Comparison of ENCODE assay signal across 16 cellular contexts in the genomic region with DNA sequence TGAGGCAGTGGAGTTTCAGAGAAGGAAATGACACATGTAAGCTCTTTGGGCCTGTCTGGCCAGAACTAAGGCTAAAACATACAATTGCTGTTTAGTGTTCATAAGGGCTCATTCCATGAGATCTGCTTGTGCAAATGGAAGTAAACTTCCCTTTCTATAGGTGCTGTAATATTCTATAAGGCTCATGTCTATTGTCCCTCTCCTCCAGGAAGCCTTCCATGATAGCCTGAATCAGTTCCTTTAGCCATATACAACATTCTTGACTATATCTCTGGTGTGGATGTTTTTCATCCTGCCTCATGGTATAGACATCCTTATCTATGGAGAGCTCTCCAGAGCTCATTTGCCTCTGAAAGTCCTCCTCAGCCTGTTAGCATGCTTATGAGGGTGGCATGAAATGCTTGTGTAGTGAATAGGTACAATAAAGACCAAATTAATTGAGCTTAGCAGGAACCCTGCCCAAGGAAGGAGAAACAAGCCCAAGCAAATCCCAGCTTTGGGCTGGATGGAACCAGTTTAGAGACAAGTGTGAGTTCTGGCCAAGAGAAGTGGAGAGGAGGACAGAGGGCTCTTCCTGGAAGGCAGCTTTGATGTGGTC. TPM values are rescaled to one million over a fixed set of nuclear protein-coding genes. Genes with fewer than 3 reads are reported as not detected.
DNase-seq lines count a peak whose midpoint lies in the region; ATAC-seq and TF ChIP-seq lines count a peak whose summit lies in the region.
"Had no signal": no experiment of that assay in that cellular context is flagged by ENCODE, and none has a peak within 500 bp of the region (broad histone marks: within the 10 kb centered on the region; RNA-seq: fewer than 3 reads in every experiment).

No MANE protein-coding gene starts in this region.

- H3K79me2 ChIP-seq in Karpas-422 (ENCODE audit: low read length) = peaks cover 19% of the 10 kb centered on the region
- peaks cover 21% of the 10 kb centered on the region for H3K79me2 ChIP-seq in mammary epithelial cell (ENCODE audit: insufficient read depth, low read length)

- H3K9ac ChIP-seq in Karpas-422 (ENCODE audit: low read length) = no peak overlapping the region
- no peak overlapping the region for H3K9ac ChIP-seq in mammary epithelial cell (ENCODE audit: insufficient read depth, low read length)

- TSS peak; percentile 23 for BruUV-seq in mammary epithelial cell (replicated peaks; lab: Mats Ljungman, UMichigan)

- H3K4me1 ChIP-seq in Karpas-422 (ENCODE audit: low read length) = peaks cover 35% of the 10 kb centered on the region
- H3K4me1 ChIP-seq in mammary epithelial cell (ENCODE audit: insufficient read depth, low read length) = peaks cover 46% of the 10 kb centered on the region

- TF ChIP-seq CTCF in mammary epithelial cell (conservative IDR thresholded peaks at IDR 0.05 in 1 of 2, IDR thresholded peaks at IDR 0.05 in 1 of 2; ENCODE audit: extremely low read depth in 1 of 2, insufficient read depth in 1 of 2, low read depth in 1 of 2, low read length in 2 of 2) = no peak
- TF ChIP-seq CTCF in natural killer cell (IDR thresholded peaks at IDR 0.05) = no peak

- H3K4me1 Mint-ChIP-seq in natural killer cell = peaks cover 19 to 21% of the 10 kb centered on the region in 2 donors

- ATAC-seq in natural killer cell = no peak
- no peak for ATAC-seq in HG02840 (IDR thresholded peaks at IDR 0.05; ENCODE audit: low FRiP score, unreplicated experiment)
- ATAC-seq: activated CD4-positive, alpha-beta T cell treated with anti-CD3 and anti-CD28 coated beads for 36 hours; lower lobe of right lung; SK-N-SH treated with all-trans-retinoic acid at 6 μM for 48 hours had no signal

- H3K4me2 ChIP-seq in Karpas-422 (ENCODE audit: low read depth, low read length, poor library complexity, severe bottlenecking) = peak overlapping the region; percentile 83
- H3K4me2 ChIP-seq in mammary epithelial cell (ENCODE audit: insufficient read depth, low read depth, low read length) = peak overlapping the region; percentile 86

- H2AFZ ChIP-seq in Karpas-422 (ENCODE audit: low read length) (no peak overlapping the region), mammary epithelial cell (ENCODE audit: low read depth, low read length) (peak overlapping the region; percentile 83)

- H3K36me3 ChIP-seq in Karpas-422 (ENCODE audit: insufficient read depth, low read length) (no peaks in the 10 kb centered on the region), mammary epithelial cell (ENCODE audit: insufficient read depth, low read length) (no peaks in the 10 kb centered on the region)
- H3K36me3 ChIP-seq: lower lobe of right lung, upper lobe of left lung had no signal

- no peaks in the 10 kb centered on the region for H3K9me2 ChIP-seq in Karpas-422 (replicated peaks; ENCODE audit: insufficient read depth, low read length)

- H3K4me3 Mint-ChIP-seq in natural killer cell = peak overlapping the region; percentile 93

- peak; percentile 55 for DNase-seq in DMS53 (lab: John Stamatoyannopoulos, UW)
- no peak for DNase-seq in DMS53 treated with DMSO at 0.1 percent for 48 hours (lab: John Stamatoyannopoulos, UW; ENCODE audit: unreplicated experiment)
- no peak for DNase-seq in Karpas-422
- DNase-seq in mammary epithelial cell = peak; percentile 75
- no peak for DNase-seq in natural killer cell
- no peak for DNase-seq in GM19240 (ENCODE audit: insufficient read length, low spot score)
- no peak for DNase-seq in NCI-H1930 (lab: John Stamatoyannopoulos, UW)
- DNase-seq: activated CD4-positive, alpha-beta T cell treated with anti-CD3 and anti-CD28 coated beads for 36 hours; activated effector memory CD4-positive, alpha-beta T cell treated with Interleukin-2 at 50 U/mL for 16 hours; lower lobe of right lung; NCI-H1694 treated with DMSO at 0.1 percent for 48 hours; NCI-H446; upper lobe of left lung had no signal

- in situ Hi-C loops in mammary epithelial cell (cut with MboI; ENCODE audit: low sequenced_read_pairs in 2 of 2) = no loop called here

- H4K20me1 ChIP-seq in Karpas-422 (ENCODE audit: insufficient read depth, low read depth, low read length) (no peaks in the 10 kb centered on the region), mammary epithelial cell (ENCODE audit: insufficient read depth, low read length) (no peaks in the 10 kb centered on the region)

- H3K4me3 ChIP-seq in Karpas-422 (ENCODE audit: low read length) (no peak overlapping the region), mammary epithelial cell (replicated peaks in 1 of 3; ENCODE audit: insufficient read depth in 1 of 3, low read depth in 2 of 3, low read length in 3 of 3) (no peak overlapping the region)
- H3K4me3 ChIP-seq: upper lobe of left lung had no signal

- H3K27ac Mint-ChIP-seq in natural killer cell = no peak overlapping the region
- H3K27ac Mint-ChIP-seq: activated CD4-positive, alpha-beta T cell treated with anti-CD3 and anti-CD28 coated beads for 36 hours had no signal

- H3K27me3 ChIP-seq in Karpas-422 (ENCODE audit: low read length) (no peaks in the 10 kb centered on the region), mammary epithelial cell (ENCODE audit: insufficient read depth, low read length) (no peaks in the 10 kb centered on the region)

- no peaks in the 10 kb centered on the region for H3K9me3 ChIP-seq in Karpas-422 (ENCODE audit: low read length)
- no peaks in the 10 kb centered on the region for H3K9me3 ChIP-seq in mammary epithelial cell (replicated peaks; ENCODE audit: insufficient read depth, low read length)
- H3K9me3 ChIP-seq: lower lobe of right lung, upper lobe of left lung had no signal

- H3K27ac ChIP-seq in Karpas-422 (ENCODE audit: low read length) (no peak overlapping the region), mammary epithelial cell (ENCODE audit: insufficient read depth, low read depth, low read length) (peak overlapping the region; percentile 84)
- H3K27ac ChIP-seq: 22Rv1, lower lobe of right lung, upper lobe of left lung had no signal

- H3K9me3 Mint-ChIP-seq in natural killer cell = no peaks in the 10 kb centered on the region

- H3K27me3 Mint-ChIP-seq in natural killer cell (ENCODE audit: low read depth in 2 of 2) = peaks cover 37 to 49% of the 10 kb centered on the region in 2 donors

- intact Hi-C loops in mammary epithelial cell (cut with micrococcal nuclease) = loop anchor here (2.0 kb wide), 1 partner anchor 29 kb away; no protein-coding TSS in a partner anchor
- intact Hi-C loops in natural killer cell (cut with micrococcal nuclease) = no loop called here

- dilution Hi-C loops in mammary epithelial cell (cut with HindIII; ENCODE audit: low sequenced_read_pairs) = no loop called here

- CTCF ChIA-PET in mammary epithelial cell (lab: Charles Lee; ENCODE audit: low non-redundant PET) = no interaction called here

- no peaks in the 10 kb centered on the region for H3K36me3 Mint-ChIP-seq in natural killer cell

RNA-seq across cellular contexts. Expression of a gene that starts 1.6 kb away (rescaled TPM):
- total RNA-seq in Karpas-422 (2014; rRNA removed; shearing (Covaris generic); ENCODE audit: low replicate concordance) = 55.5 and 69.1 TPM in 2 replicates
- total RNA-seq in mammary epithelial cell (10 to 100 TPM; 10.2 to 46.0 TPM), natural killer cell (not detected)
- polyA plus RNA-seq in mammary epithelial cell = 34.1 TPM
- 21.1 TPM for polyA minus RNA-seq in mammary epithelial cell

Comparison
In these comparisons a context has a peak if more than half of its experiments do, and no peak if none do; other contexts are left out.
1. DNase-seq: peak in DMS53 (single experiment) and mammary epithelial cell (single experiment); none in DMS53 treated with DMSO at 0.1 percent for 48 hours (single experiment), Karpas-422 (single experiment), natural killer cell (single experiment), GM19240 (single experiment) and NCI-H1930 (0 of 2).
2. RNA of a gene that starts 1.6 kb away (total RNA-seq): 55.5 to 69.1 TPM in Karpas-422 and 10.2 to 46.0 TPM in mammary epithelial cell; not detected in natural killer cell; every median in the first group is over 10 times any median in the second.